Comparison of ENCODE assay signal across 27 cellular contexts in the genomic region with DNA sequence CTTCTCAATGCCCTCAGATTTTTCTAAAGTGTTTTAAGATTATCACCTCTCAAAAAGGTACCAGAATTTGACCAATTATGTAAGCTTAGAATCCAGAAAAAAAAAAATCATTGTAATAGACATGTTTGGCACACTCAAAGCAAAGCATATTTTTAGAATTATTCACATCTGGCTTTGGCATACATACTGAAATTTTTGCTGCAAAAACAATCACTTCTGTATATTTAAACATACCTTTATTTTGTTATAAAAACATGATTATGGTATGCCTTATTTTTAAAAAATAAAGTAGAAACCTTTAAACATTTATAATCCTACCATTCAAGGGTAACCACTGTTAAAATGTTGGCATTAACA.
"Had no signal": no experiment of that assay in that cellular context is flagged by ENCODE, and none has a peak within 500 bp of the region (broad histone marks: within the 10 kb centered on the region; RNA-seq: fewer than 3 reads in every experiment).

No MANE protein-coding gene starts in this region.

- H3K27ac ChIP-seq: body of pancreas, neutrophil, ovary, thyroid gland, upper lobe of left lung, vagina had no signal

- H3K9me3 ChIP-seq: body of pancreas, heart right ventricle, neutrophil, ovary, sigmoid colon, thyroid gland, upper lobe of left lung, vagina had no signal

- H3K4me3 ChIP-seq: body of pancreas, cardiac muscle cell, heart right ventricle, ovary, sigmoid colon, smooth muscle cell, thyroid gland, upper lobe of left lung, vagina had no signal

- H3K4me2 ChIP-seq: smooth muscle cell had no signal

- DNase-seq: activated CD4-positive, alpha-beta T cell treated with anti-CD3 and anti-CD28 coated beads for 36 hours; activated CD4-positive, CD25-positive, alpha-beta regulatory T cell; activated CD8-positive, alpha-beta memory T cell treated with anti-CD3 and anti-CD28 coated beads, Interleukin-2, amount 10 ng/mL, durations not matched to agents 7 days and 5 days; activated CD8-positive, alpha-beta T cell treated with anti-CD3 and anti-CD28 coated beads, Interleukin-2, amount 10 ng/mL, durations not matched to agents 7 days and 5 days; activated T-cell treated with anti-CD3 and anti-CD28 coated beads, Interleukin-2, amount 50 U/mL, for 48 hours; anterior cingulate cortex; body of pancreas; endodermal cell; heart right ventricle; mammary epithelial cell; ovary; retina; sigmoid colon; stimulated activated CD4-positive, alpha-beta T cell treated with anti-CD3 and anti-CD28 coated beads, Interleukin-1b, Interleukin-23, amount 100 ng/mL, for 48 hours; stimulated activated CD4-positive, alpha-beta T cell treated with anti-CD3 and anti-CD28 coated beads, Interleukin-4, amount 100 ng/mL, for 4 hours; stimulated activated CD8-positive, alpha-beta memory T cell treated with anti-CD3 and anti-CD28 coated beads, Interleukin-4, amount 100 ng/mL, for 48 hours; stimulated activated naive CD8-positive, alpha-beta T cell treated with anti-CD3 and anti-CD28 coated beads, Interleukin-15, amount 100 ng/mL, for 72 hours; substantia nigra; T-helper 1 cell; thyroid gland; upper lobe of left lung had no signal

- H3K4me1 ChIP-seq: body of pancreas, thyroid gland, upper lobe of left lung had no signal

- ATAC-seq: activated CD8-positive, alpha-beta memory T cell treated with anti-CD3 and anti-CD28 coated beads, Interleukin-2, amount 10 ng/mL, durations not matched to agents 7 days and 5 days; activated CD8-positive, alpha-beta T cell treated with anti-CD3 and anti-CD28 coated beads, Interleukin-2, amount 10 ng/mL, durations not matched to agents 7 days and 5 days; body of pancreas; esophagus mucosa; heart right ventricle; stimulated activated memory B cell treated with anti-CD40 and anti-IgM and Interleukin-4, amounts not matched to agents 10 μg/mL and 1 μg/mL and 100 μg/mL, for 72 hours; stimulated activated naive CD8-positive, alpha-beta T cell treated with anti-CD3 and anti-CD28 coated beads, Interleukin-15, amount 100 ng/mL, for 72 hours had no signal

- H3K27me3 ChIP-seq: body of pancreas, cardiac muscle cell, heart right ventricle, neutrophil, ovary, sigmoid colon, thyroid gland, upper lobe of left lung, vagina had no signal

- H3K36me3 ChIP-seq: cardiac muscle cell, heart right ventricle, neutrophil, ovary, sigmoid colon, upper lobe of left lung, vagina had no signal
